ENCODE assay signal across 12 cellular contexts in the genomic region with DNA sequence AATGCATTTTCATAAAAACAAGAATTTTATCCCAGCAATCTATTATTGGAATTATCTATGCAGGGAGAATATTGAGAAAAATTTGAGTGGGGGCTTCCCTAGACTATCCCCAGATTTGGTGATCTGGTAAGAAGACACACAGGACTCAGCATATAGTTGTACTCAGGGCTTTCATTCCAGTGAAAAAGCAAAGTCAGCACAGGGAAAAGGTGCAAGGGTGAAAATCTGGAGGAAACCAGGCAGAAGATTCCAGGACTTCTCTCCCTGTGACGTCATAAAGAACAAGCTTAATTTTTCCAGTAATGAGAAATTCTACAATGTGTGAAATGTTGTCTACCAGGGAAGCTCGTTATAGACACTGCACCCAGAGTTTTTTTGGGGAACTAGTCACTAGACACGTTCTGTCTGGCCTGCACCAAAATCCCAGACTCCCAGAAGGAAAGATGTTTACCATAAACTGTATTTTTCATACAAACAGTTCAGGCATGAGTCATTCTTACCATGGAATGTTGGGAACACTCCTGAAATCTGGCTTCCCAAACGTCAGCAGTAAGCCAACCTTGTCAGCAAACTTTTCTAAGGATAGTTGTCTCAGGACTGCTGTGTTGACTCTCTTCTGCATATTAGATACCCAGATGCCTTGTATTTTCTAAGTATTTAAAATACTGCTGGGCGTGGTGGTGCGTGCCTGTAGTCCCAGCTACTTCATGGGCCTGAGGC.
A peak's percentile ranks its signal among the peaks of the same experiment; 100 is the strongest.
DNase-seq lines count a peak whose midpoint lies in the region; TF ChIP-seq lines count a peak whose summit lies in the region.
"Had no signal": no experiment of that assay in that cellular context is flagged by ENCODE, and none has a peak within 500 bp of the region (broad histone marks: within the 10 kb centered on the region; RNA-seq: fewer than 3 reads in every experiment).

No MANE protein-coding gene starts in this region.

- peaks cover 9% of the 10 kb centered on the region for H3K79me2 ChIP-seq in mammary epithelial cell (ENCODE audit: insufficient read depth, low read length)

- H3K27ac ChIP-seq in mammary epithelial cell (ENCODE audit: insufficient read depth, low read depth, low read length), result peak overlapping the region; percentile 17
- no peak overlapping the region for H3K27ac ChIP-seq in testis

- H3K4me3 ChIP-seq in mammary epithelial cell (replicated peaks in 1 of 3; ENCODE audit: insufficient read depth in 1 of 3, low read depth in 2 of 3, low read length in 3 of 3) (no peak overlapping the region), testis (no peak overlapping the region), lower leg skin (ENCODE audit: low read depth, poor library complexity, severe bottlenecking) (no peak overlapping the region)

- no peak overlapping the region for H3K9ac ChIP-seq in mammary epithelial cell (ENCODE audit: insufficient read depth, low read length)

- TF ChIP-seq POLR2A in testis (IDR thresholded peaks at IDR 0.05) (no peak), lower leg skin (IDR thresholded peaks at IDR 0.05) (no peak)

- H3K4me1 ChIP-seq in mammary epithelial cell (ENCODE audit: insufficient read depth, low read length) (peaks cover 11% of the 10 kb centered on the region), testis (no peaks in the 10 kb centered on the region)

- BruUV-seq in mammary epithelial cell (replicated peaks; lab: Mats Ljungman, UMichigan), result no TSS peak

- H3K9me3 ChIP-seq in mammary epithelial cell (replicated peaks; ENCODE audit: insufficient read depth, low read length) (no peaks in the 10 kb centered on the region), testis (no peaks in the 10 kb centered on the region)

- in situ Hi-C loops in mammary epithelial cell (cut with MboI; ENCODE audit: low sequenced_read_pairs in 2 of 2), result no loop called here

- TF ChIP-seq CTCF in mammary epithelial cell (conservative IDR thresholded peaks at IDR 0.05 in 1 of 2, IDR thresholded peaks at IDR 0.05 in 1 of 2; ENCODE audit: extremely low read depth in 1 of 2, insufficient read depth in 1 of 2, low read depth in 1 of 2, low read length in 2 of 2) (no peak), testis (IDR thresholded peaks at IDR 0.05) (no peak), lower leg skin (IDR thresholded peaks at IDR 0.05) (no peak)

- intact Hi-C loops in mammary epithelial cell (cut with micrococcal nuclease) (no loop called here), testis (cut with DNase I; ENCODE audit: low total_unique reads) (no loop called here), lower leg skin (cut with DNase I; ENCODE audit: low total_unique reads) (no loop called here)

- peaks cover 2% of the 10 kb centered on the region for H3K36me3 ChIP-seq in mammary epithelial cell (ENCODE audit: insufficient read depth, low read length)
- no peaks in the 10 kb centered on the region for H3K36me3 ChIP-seq in testis (ENCODE audit: low read depth, missing control alignments)

- H3K27me3 ChIP-seq in mammary epithelial cell (ENCODE audit: insufficient read depth, low read length) (no peaks in the 10 kb centered on the region), testis (no peaks in the 10 kb centered on the region)

- dilution Hi-C loops in mammary epithelial cell (cut with HindIII; ENCODE audit: low sequenced_read_pairs), result no loop called here

- WGBS in mammary epithelial cell (ENCODE audit: low coverage, missing lambda C conversion rate), result 67% methylated on average over 6 of the region's 6 CpGs
- 70 to 78% methylated on average over 6 of the region's 6 CpGs for WGBS in testis, 2 donors
- 61 to 65% methylated on average over 6 of the region's 6 CpGs for WGBS in lower leg skin, 2 donors

- no peak overlapping the region for H2AFZ ChIP-seq in mammary epithelial cell (ENCODE audit: low read depth, low read length)

- no peaks in the 10 kb centered on the region for H4K20me1 ChIP-seq in mammary epithelial cell (ENCODE audit: insufficient read depth, low read length)

- H3K4me2 ChIP-seq in mammary epithelial cell (ENCODE audit: insufficient read depth, low read depth, low read length), result no peak overlapping the region

- DNase-seq in HK-2 (ENCODE audit: unreplicated experiment) (peak; percentile 2), mammary epithelial cell (peak; percentile 22), kidney glomerular epithelial cell (lab: John Stamatoyannopoulos, UW) (peak; percentile 56), SIG-M5 (lab: John Stamatoyannopoulos, UW) (no peak), iPS-NIHi7 (ENCODE audit: extremely low spot score) (no peak), testis (no peak), lower leg skin (ENCODE audit: low spot score in 2 of 2) (no peak)
- DNase-seq: activated T-cell treated with anti-CD3 and anti-CD28 coated beads for 4 hours, kidney, NCI-H1092 treated with DMSO at 0.1 percent for 48 hours, right cardiac atrium, T-helper 9 cell had no signal

- CTCF ChIA-PET in mammary epithelial cell (lab: Charles Lee; ENCODE audit: low non-redundant PET), result no interaction called here

Comparison
In these comparisons a context has a peak if more than half of its experiments do, and no peak if none do; other contexts are left out.
1. DNase-seq: peak in HK-2 (single experiment), mammary epithelial cell (single experiment) and kidney glomerular epithelial cell (single experiment); none in SIG-M5 (single experiment), iPS-NIHi7 (single experiment), testis (single experiment) and lower leg skin (0 of 2).